ENCODE assay signal across 23 cellular contexts in genomic region chr11:77497368-77497767, GRCh38. TPM values are rescaled to one million over a fixed set of nuclear protein-coding genes. Genes with fewer than 3 reads are reported as not detected.
A peak's percentile ranks its signal among the peaks of the same experiment; 100 is the strongest.
DNase-seq lines count a peak whose midpoint lies in the region; ATAC-seq and TF ChIP-seq lines count a peak whose summit lies in the region.
"Had no signal": no experiment of that assay in that cellular context is flagged by ENCODE, and none has a peak within 500 bp of the region (broad histone marks: within the 10 kb centered on the region; RNA-seq: fewer than 3 reads in every experiment).

No MANE protein-coding gene starts in this region.

- H2AK5ac ChIP-seq in mesendoderm (ENCODE audit: low read length): no peak overlapping the region

- POLR2A ChIA-PET in HEK293T (lab: Yijun Ruan, JAX): no interaction called here

- H3K4me1 ChIP-seq in left ventricle myocardium inferior (peaks cover 2% of the 10 kb centered on the region), GM23338 (ENCODE audit: insufficient read depth) (peaks cover 6% of the 10 kb centered on the region; the same call in 1 of the 2 replicates), mesendoderm (ENCODE audit: control insufficient read depth, low read depth, low read length) (no peaks in the 10 kb centered on the region)

- H3K9me3 Mint-ChIP-seq in GM23338: no peaks in the 10 kb centered on the region; the same call in 2 of the 3 replicates
- H3K9me3 Mint-ChIP-seq in brain: peaks cover 0 to 3% (median 0%) of the 10 kb centered on the region in 5 experiments
- H3K9me3 Mint-ChIP-seq: activated CD8-positive, alpha-beta T cell treated with anti-CD3 and anti-CD28 coated beads for 36 hours; natural killer cell treated with Interleukin-12 subunit alpha and Interleukin-12 subunit beta and Interleukin-15 and Interleukin-18, amount 100 ng/mL, for 72 hours had no signal

- H3K79me2 ChIP-seq in GM23338 (replicated peaks; ENCODE audit: insufficient read depth) (no peaks in the 10 kb centered on the region), mesendoderm (ENCODE audit: control insufficient read depth, insufficient read depth, low read length) (no peaks in the 10 kb centered on the region)

- H3K27ac Mint-ChIP-seq in GM23338 (no peak overlapping the region), brain (peak overlapping the region in 3 of 5 experiments; percentile 29 to 76 (median 34))
- H3K27ac Mint-ChIP-seq: activated CD8-positive, alpha-beta T cell treated with anti-CD3 and anti-CD28 coated beads for 36 hours; natural killer cell treated with Interleukin-12 subunit alpha and Interleukin-12 subunit beta and Interleukin-15 and Interleukin-18, amount 100 ng/mL, for 72 hours had no signal

- H2BK120ac ChIP-seq in mesendoderm (ENCODE audit: low read depth, low read length): no peak overlapping the region

- H3K4me3 Mint-ChIP-seq in GM23338: no peak overlapping the region
- H3K4me3 Mint-ChIP-seq in brain: no peak overlapping the region
- H3K4me3 Mint-ChIP-seq: activated CD8-positive, alpha-beta T cell treated with anti-CD3 and anti-CD28 coated beads for 36 hours; natural killer cell treated with Interleukin-12 subunit alpha and Interleukin-12 subunit beta and Interleukin-15 and Interleukin-18, amount 100 ng/mL, for 72 hours had no signal

- no peak overlapping the region for H3K18ac ChIP-seq in mesendoderm (ENCODE audit: low read length)

- H3K79me1 ChIP-seq in mesendoderm (ENCODE audit: low read length): no peaks in the 10 kb centered on the region

- H4K5ac ChIP-seq in mesendoderm (ENCODE audit: low read length): no peak overlapping the region

- H2BK15ac ChIP-seq in mesendoderm (replicated peaks; ENCODE audit: low read depth): no peak overlapping the region

- H3K36me3 ChIP-seq in left ventricle myocardium inferior: no peaks in the 10 kb centered on the region
- H3K36me3 ChIP-seq in GM23338 (ENCODE audit: insufficient read depth): no peaks in the 10 kb centered on the region
- no peaks in the 10 kb centered on the region for H3K36me3 ChIP-seq in mesendoderm (ENCODE audit: control insufficient read depth, insufficient read depth, low read length)

- H3K27ac ChIP-seq in left ventricle myocardium inferior (replicated peaks) (no peak overlapping the region), GM23338 (ENCODE audit: low read depth) (no peak overlapping the region), mesendoderm (ENCODE audit: low read depth, low read length) (no peak overlapping the region)
- H3K27ac ChIP-seq: PC-9 had no signal

- no peak for DNase-seq in Right ventricle myocardium inferior (ENCODE audit: missing footprints)
- no peak for DNase-seq in left ventricle myocardium inferior
- DNase-seq in GM23338 (ENCODE audit: low spot score): no peak
- DNase-seq in mesendoderm: peak; percentile 37
- no peak for DNase-seq in dedifferentiated amniotic fluid mesenchymal stem cell (ENCODE audit: extremely low spot score)
- no peak for DNase-seq in HEK293T (ENCODE audit: extremely low spot score)
- DNase-seq: ACHN; activated CD8-positive, alpha-beta T cell treated with anti-CD3 and anti-CD28 coated beads for 36 hours; activated effector memory CD4-positive, alpha-beta T cell treated with Interleukin-2 at 50 U/mL for 16 hours; amniotic stem cell; dermis blood vessel endothelial cell; left colon; NCI-H1694 treated with DMSO at 0.1 percent for 48 hours; NCI-H2171 treated with DMSO at 0.1 percent for 48 hours; NCI-H524; PC-9; right cardiac atrium; stimulated activated CD4-positive, alpha-beta T cell treated with anti-CD3 and anti-CD28 coated beads, Interleukin-4, amount 100 ng/mL, for 4 hours; stimulated activated naive CD4-positive, alpha-beta T cell treated with Interleukin-2 at 50 U/mL for 16 hours; T-helper 1 cell had no signal

- H3K27me3 ChIP-seq in left ventricle myocardium inferior (ENCODE audit: low read depth) (peaks cover 23% of the 10 kb centered on the region), GM23338 (ENCODE audit: insufficient read depth) (no peaks in the 10 kb centered on the region), mesendoderm (ENCODE audit: insufficient read depth, low read length, poor library complexity) (no peaks in the 10 kb centered on the region)

- no CpG with 5 or more reads among the region's 1 CpG for WGBS in mesendoderm (ENCODE audit: extremely low coverage, insufficient coverage, low lambda C conversion rate)

- intact Hi-C loops in Right ventricle myocardium inferior (cut with DNase I): no loop called here
- intact Hi-C loops in left ventricle myocardium inferior (cut with micrococcal nuclease): no loop called here

- no peak overlapping the region for H3K23ac ChIP-seq in mesendoderm (ENCODE audit: low read length)

- H3K9me3 ChIP-seq in left ventricle myocardium inferior (replicated peaks): no peaks in the 10 kb centered on the region

- no peak overlapping the region for H3K4ac ChIP-seq in mesendoderm (ENCODE audit: low read depth, low read length)

- H3K56ac ChIP-seq in mesendoderm (ENCODE audit: low read length): no peak overlapping the region

- no peak overlapping the region for H2BK5ac ChIP-seq in mesendoderm (ENCODE audit: low read length)

- TF ChIP-seq CTCF in left ventricle myocardium inferior (IDR thresholded peaks at IDR 0.05; ENCODE audit: borderline replicate concordance): no peak
- TF ChIP-seq CTCF in GM23338 (conservative IDR thresholded peaks at IDR 0.05; ENCODE audit: low read depth in 2 of 2): no peak
- no peak for TF ChIP-seq CTCF in brain (conservative IDR thresholded peaks at IDR 0.05)

- H2AFZ ChIP-seq in GM23338: peak overlapping the region; percentile 48; the same call in 1 of the 2 replicates
- H2AFZ ChIP-seq: PC-9 had no signal

- H3F3A ChIP-seq in GM23338 (replicated peaks; ENCODE audit: low read depth): no peaks in the 10 kb centered on the region

- no peak overlapping the region for H4K8ac ChIP-seq in mesendoderm (ENCODE audit: low read depth, low read length)

- ATAC-seq in Right ventricle myocardium inferior (peak; percentile 42), GM23338 (no peak), HG03135 (IDR thresholded peaks at IDR 0.05; ENCODE audit: unreplicated experiment) (no peak)
- ATAC-seq: activated CD8-positive, alpha-beta T cell treated with anti-CD3 and anti-CD28 coated beads for 36 hours; left colon; natural killer cell treated with Interleukin-12 subunit alpha and Interleukin-12 subunit beta and Interleukin-15 and Interleukin-18, amount 100 ng/mL, for 72 hours had no signal

- H3K36me3 Mint-ChIP-seq in GM23338 (ENCODE audit: low read depth): no peaks in the 10 kb centered on the region; the same call in 2 of the 3 replicates
- no peaks in the 10 kb centered on the region for H3K36me3 Mint-ChIP-seq in brain

- CTCF ChIA-PET in HEK293T (lab: Yijun Ruan, JAX): no interaction called here

- H3K4me1 Mint-ChIP-seq in GM23338 (peaks cover 11% of the 10 kb centered on the region), brain (peaks cover 5% of the 10 kb centered on the region)

- H4K20me1 ChIP-seq in GM23338 (replicated peaks; ENCODE audit: insufficient read depth): no peaks in the 10 kb centered on the region

- H3K4me2 ChIP-seq in GM23338 (no peak overlapping the region), mesendoderm (ENCODE audit: low read length) (no peak overlapping the region)
- H3K4me2 ChIP-seq: PC-9 had no signal

- H3K9me2 ChIP-seq in GM23338 (ENCODE audit: insufficient read depth): no peaks in the 10 kb centered on the region

- H3K9ac ChIP-seq in mesendoderm (ENCODE audit: low read length): no peak overlapping the region

- H3K4me3 ChIP-seq in left ventricle myocardium inferior (no peak overlapping the region), GM23338 (no peak overlapping the region), mesendoderm (ENCODE audit: low read length) (no peak overlapping the region)
- H3K4me3 ChIP-seq: PC-9 had no signal

- H3K27me3 Mint-ChIP-seq in GM23338 (ENCODE audit: insufficient read depth, low read depth, poor library complexity) (no peaks in the 10 kb centered on the region), brain (peaks cover 3% of the 10 kb centered on the region)
- H3K27me3 Mint-ChIP-seq: activated CD8-positive, alpha-beta T cell treated with anti-CD3 and anti-CD28 coated beads for 36 hours had no signal

TF ChIP-seq in GM23338, 12 proteins besides CTCF, POLR2A, EP300 and RAD21:
- TF ChIP-seq STAT1 (IDR thresholded peaks at IDR 0.05; ENCODE audit: unreplicated experiment): no peak

TF ChIP-seq in HEK293T, 16 proteins besides CTCF, POLR2A, EP300 and RAD21:
- TF ChIP-seq SP1 (IDR thresholded peaks at IDR 0.05) (no peak), CTBP1 (IDR thresholded peaks at IDR 0.05; ENCODE audit: borderline replicate concordance) (no peak), LEF1 (IDR thresholded peaks at IDR 0.05; ENCODE audit: borderline replicate concordance) (no peak), NFRKB (IDR thresholded peaks at IDR 0.05) (no peak), FOXA1 (IDR thresholded peaks at IDR 0.05) (no peak), FOXM1 (IDR thresholded peaks at IDR 0.05; ENCODE audit: borderline replicate concordance) (no peak), ELF4 (IDR thresholded peaks at IDR 0.05) (no peak)
TF ChIP-seq in HEK293T: peak in this region for 0.

RNA-seq across cellular contexts. Expression of gene PAK1, which starts 23.5 kb away (rescaled TPM):
- total RNA-seq in Right ventricle myocardium inferior: 10.1 TPM
- 7.7 TPM for total RNA-seq in left ventricle myocardium inferior
- 143 and 175 TPM in 2 replicates for total RNA-seq in GM23338 (2014; rRNA removed; shearing (Covaris generic))
- 102 and 109 TPM in 2 replicates for polyA plus RNA-seq in GM23338 (2016; fragmentation: Nextera tagmentation; extraction: Ambion mirVana)
- 62.6 TPM for polyA plus RNA-seq in brain (ENCODE audit: insufficient read depth, low read depth, low replicate concordance)
- polyA plus RNA-seq in mesendoderm (2013, experiment 1 of 2): 73.0 TPM
- 78.9 TPM for polyA plus RNA-seq in mesendoderm (2013, experiment 2 of 2)

Comparison
In these comparisons a context has a peak if more than half of its experiments do, and no peak if none do; other contexts are left out.
1. RNA of gene PAK1, which starts 23.5 kb away (total RNA-seq): 143 to 175 TPM in GM23338; 10.1 TPM in Right ventricle myocardium inferior (single experiment) and 7.7 TPM in left ventricle myocardium inferior (single experiment); every median in the first group is over 10 times any median in the second.